In genomic region chr2:97974471-97974870, GRCh38 we compare ENCODE assay signal across 25 cellular contexts.
"Had no signal": no experiment of that assay in that cellular context is flagged by ENCODE, and none has a peak within 500 bp of the region (broad histone marks: within the 10 kb centered on the region; RNA-seq: fewer than 3 reads in every experiment).

No MANE protein-coding gene starts in this region.

- H3K4me1 ChIP-seq: foreskin keratinocyte had no signal

- H3K4me3 ChIP-seq: colonic mucosa, coronary artery, dorsolateral prefrontal cortex, esophagus muscularis mucosa, esophagus squamous epithelium, gastrocnemius medialis, gastroesophageal sphincter, heart right ventricle had no signal

- H3K27ac ChIP-seq: colonic mucosa, coronary artery, dorsolateral prefrontal cortex, epithelial cell of prostate, esophagus muscularis mucosa, esophagus squamous epithelium, foreskin keratinocyte, gastrocnemius medialis, gastroesophageal sphincter, heart right ventricle had no signal

- H3K9me3 ChIP-seq: colonic mucosa, gastrocnemius medialis had no signal

- FAIRE-seq: endometrium, endothelial cell of umbilical vein had no signal

- ATAC-seq: effector memory CD8-positive, alpha-beta T cell; esophagus mucosa; foreskin keratinocyte; gastrocnemius medialis; gastroesophageal sphincter; heart right ventricle had no signal

- H3K36me3 ChIP-seq: colonic mucosa, esophagus muscularis mucosa, gastrocnemius medialis, gastroesophageal sphincter had no signal

- DNase-seq: colonic mucosa; cortex of kidney; dermis blood vessel endothelial cell; dorsolateral prefrontal cortex; effector CD4-positive, alpha-beta T cell; effector CD8-positive, alpha-beta T cell; effector memory CD4-positive, alpha-beta T cell; effector memory CD8-positive, alpha-beta T cell; endodermal cell; erythroblast; esophagus squamous epithelium; foreskin fibroblast; foreskin keratinocyte; foreskin melanocyte; gastrocnemius medialis; glutamatergic neuron; head of caudate nucleus; heart right ventricle had no signal

- H3K27me3 ChIP-seq: colonic mucosa, dorsolateral prefrontal cortex, esophagus muscularis mucosa, esophagus squamous epithelium, foreskin keratinocyte, gastrocnemius medialis, gastroesophageal sphincter, heart right ventricle had no signal
